11 cellular contexts compared by ENCODE assay signal in the genomic region with DNA sequence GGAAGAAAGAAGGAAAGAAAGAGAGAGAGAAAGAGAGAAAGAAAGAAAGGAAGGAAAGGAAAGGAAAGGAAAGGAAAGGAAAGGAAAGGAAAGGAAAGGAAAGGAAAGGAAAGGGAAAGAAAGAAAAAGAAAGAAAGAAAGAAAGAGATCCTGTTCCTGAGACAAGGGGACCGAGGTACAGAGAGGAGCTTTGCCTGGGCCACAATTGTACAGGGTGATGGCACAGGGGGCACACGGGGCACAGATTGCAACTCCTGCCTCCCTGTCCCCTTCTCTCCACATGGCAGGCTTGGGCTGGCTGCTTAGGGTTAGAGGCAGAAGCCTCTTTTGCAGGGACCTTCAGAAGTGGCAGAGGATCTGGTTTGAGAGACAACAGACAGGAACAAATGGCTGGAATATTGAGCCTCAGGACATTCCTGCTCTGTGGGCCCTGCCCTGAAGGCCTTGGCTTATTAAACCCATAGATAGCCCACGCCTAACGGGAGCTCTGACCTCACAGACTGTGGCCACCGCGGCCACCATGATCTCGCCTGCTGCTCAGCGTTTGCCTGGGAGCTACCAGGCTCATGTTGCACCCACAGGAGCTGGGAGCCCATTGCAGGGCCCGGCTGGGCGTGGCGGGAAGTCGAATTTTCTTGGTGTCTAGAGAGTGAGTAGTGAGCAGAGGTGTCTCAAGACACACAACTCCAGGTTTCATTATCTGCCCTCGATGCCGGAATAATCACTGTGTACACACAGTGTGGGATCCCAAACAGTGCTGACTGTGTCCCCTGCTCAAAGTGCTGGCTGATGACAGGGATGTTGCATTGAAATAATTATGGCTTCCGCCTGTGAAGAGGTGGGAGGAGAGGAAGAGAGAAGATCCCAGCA.
DNase-seq lines count a peak whose midpoint lies in the region; ATAC-seq and TF ChIP-seq lines count a peak whose summit lies in the region.
"Had no signal": no experiment of that assay in that cellular context is flagged by ENCODE, and none has a peak within 500 bp of the region (broad histone marks: within the 10 kb centered on the region; RNA-seq: fewer than 3 reads in every experiment).

No MANE protein-coding gene starts in this region.

- H3K9me3 ChIP-seq in mucosa of descending colon, result no peaks in the 10 kb centered on the region
- no peaks in the 10 kb centered on the region for H3K9me3 ChIP-seq in sigmoid colon
- H3K9me3 ChIP-seq: right atrium auricular region had no signal

- H3K4me1 ChIP-seq in mucosa of descending colon (ENCODE audit: low read depth), result peaks cover 8% of the 10 kb centered on the region
- peaks cover 0 to 36% (median 32%) of the 10 kb centered on the region in 4 donors for H3K4me1 ChIP-seq in sigmoid colon

- POLR2A ChIA-PET in WTC11 (lab: Charles Lee), result no interaction called here

- peaks cover 9% of the 10 kb centered on the region for H3K4me1 Mint-ChIP-seq in WTC11
- H3K4me1 Mint-ChIP-seq in activated T-cell treated with anti-CD3 and anti-CD28 coated beads, Interleukin-2, amount 50 U/mL, for 72 hours (ENCODE audit: low read depth), result peaks cover 30% of the 10 kb centered on the region

- H3K36me3 Mint-ChIP-seq in WTC11, result no peaks in the 10 kb centered on the region
- H3K36me3 Mint-ChIP-seq in activated T-cell treated with anti-CD3 and anti-CD28 coated beads, Interleukin-2, amount 50 U/mL, for 72 hours (ENCODE audit: insufficient read depth in 2 of 2), result no peaks in the 10 kb centered on the region
- H3K36me3 Mint-ChIP-seq: T-cell had no signal

- H3K27me3 Mint-ChIP-seq in WTC11 (ENCODE audit: low read depth), result no peaks in the 10 kb centered on the region
- H3K27me3 Mint-ChIP-seq in activated T-cell treated with anti-CD3 and anti-CD28 coated beads, Interleukin-2, amount 50 U/mL, for 72 hours (ENCODE audit: low read depth), result peaks cover 16% of the 10 kb centered on the region
- H3K27me3 Mint-ChIP-seq: T-cell had no signal

- TF ChIP-seq POLR2A in sigmoid colon (IDR thresholded peaks at IDR 0.05), result no peak

- ATAC-seq in WTC11 (no peak), mucosa of descending colon (peak; percentile 60)
- no peak for ATAC-seq in activated T-cell treated with anti-CD3 and anti-CD28 coated beads, Interleukin-2, amount 50 U/mL, for 72 hours (replicated peaks in 1 of 2)
- ATAC-seq: T-cell had no signal

- no peaks in the 10 kb centered on the region for H3K27me3 ChIP-seq in sigmoid colon
- H3K27me3 ChIP-seq: right atrium auricular region had no signal

- no peak for TF ChIP-seq EP300 in sigmoid colon (IDR thresholded peaks at IDR 0.05)

- intact Hi-C loops in mucosa of descending colon (cut with DNase I, micrococcal nuclease), result no loop called here
- intact Hi-C loops in sigmoid colon (cut with DNase I), result no loop called here

- TF ChIP-seq CTCF in WTC11 (IDR thresholded peaks at IDR 0.05), result no peak
- no peak for TF ChIP-seq CTCF in mucosa of descending colon (IDR thresholded peaks at IDR 0.05)
- TF ChIP-seq CTCF in sigmoid colon (IDR thresholded peaks at IDR 0.05), result no peak

- DNase-seq in DMS153 (lab: John Stamatoyannopoulos, UW) (peak; percentile 48), NCI-H1417 treated with DMSO at 0.1 percent for 48 hours (lab: John Stamatoyannopoulos, UW) (peak; percentile 75), WTC11 (ENCODE audit: low spot score) (no peak), mucosa of descending colon (no peak), cerebellar nuclear complex (lab: John Stamatoyannopoulos, UW) (no peak), SW 1271 (lab: John Stamatoyannopoulos, UW) (no peak), sigmoid colon (no peak)
- DNase-seq in activated T-cell treated with anti-CD3 and anti-CD28 coated beads, Interleukin-2, amount 50 U/mL, for 72 hours, result no peak
- DNase-seq: activated T-cell treated with anti-CD3 and anti-CD28 coated beads, Interleukin-2, amount 50 U/mL, for 24 hours; T-cell had no signal

- no peaks in the 10 kb centered on the region for H3K9me3 Mint-ChIP-seq in WTC11
- no peaks in the 10 kb centered on the region for H3K9me3 Mint-ChIP-seq in activated T-cell treated with anti-CD3 and anti-CD28 coated beads, Interleukin-2, amount 50 U/mL, for 72 hours
- H3K9me3 Mint-ChIP-seq: activated T-cell treated with anti-CD3 and anti-CD28 coated beads, Interleukin-2, amount 50 U/mL, for 24 hours; T-cell had no signal

- H3K4me3 Mint-ChIP-seq in WTC11, result no peak overlapping the region
- H3K4me3 Mint-ChIP-seq in activated T-cell treated with anti-CD3 and anti-CD28 coated beads, Interleukin-2, amount 50 U/mL, for 72 hours, result no peak overlapping the region

- CTCF ChIA-PET in WTC11 (lab: Charles Lee), result interaction anchor here (1.1 kb wide), 1 partner anchor 11 kb away, joined by 4 read pairs; no protein-coding TSS in a partner anchor

- H3K36me3 ChIP-seq in mucosa of descending colon (ENCODE audit: low read depth), result no peaks in the 10 kb centered on the region
- H3K36me3 ChIP-seq in sigmoid colon, result no peaks in the 10 kb centered on the region
- H3K36me3 ChIP-seq: right atrium auricular region had no signal

- WGBS in sigmoid colon, 2 donors, result 56 to 82% methylated on average over 15 of the region's 15 CpGs

- H3K4me3 ChIP-seq in mucosa of descending colon, result no peak overlapping the region
- no peak overlapping the region for H3K4me3 ChIP-seq in sigmoid colon
- H3K4me3 ChIP-seq: right atrium auricular region had no signal

- H3K27ac ChIP-seq in sigmoid colon, result peak overlapping the region in 1 of 4 donors; percentile 23

- H3K27ac Mint-ChIP-seq in WTC11, result 0 out of 2 replicates have a peak overlapping the region, but pooled peaks have one; percentile 59
- H3K27ac Mint-ChIP-seq in activated T-cell treated with anti-CD3 and anti-CD28 coated beads, Interleukin-2, amount 50 U/mL, for 72 hours, result no peak overlapping the region

TF ChIP-seq in WTC11, 78 proteins besides CTCF, POLR2A, EP300 and RAD21:
- TF ChIP-seq, protein P1, sequence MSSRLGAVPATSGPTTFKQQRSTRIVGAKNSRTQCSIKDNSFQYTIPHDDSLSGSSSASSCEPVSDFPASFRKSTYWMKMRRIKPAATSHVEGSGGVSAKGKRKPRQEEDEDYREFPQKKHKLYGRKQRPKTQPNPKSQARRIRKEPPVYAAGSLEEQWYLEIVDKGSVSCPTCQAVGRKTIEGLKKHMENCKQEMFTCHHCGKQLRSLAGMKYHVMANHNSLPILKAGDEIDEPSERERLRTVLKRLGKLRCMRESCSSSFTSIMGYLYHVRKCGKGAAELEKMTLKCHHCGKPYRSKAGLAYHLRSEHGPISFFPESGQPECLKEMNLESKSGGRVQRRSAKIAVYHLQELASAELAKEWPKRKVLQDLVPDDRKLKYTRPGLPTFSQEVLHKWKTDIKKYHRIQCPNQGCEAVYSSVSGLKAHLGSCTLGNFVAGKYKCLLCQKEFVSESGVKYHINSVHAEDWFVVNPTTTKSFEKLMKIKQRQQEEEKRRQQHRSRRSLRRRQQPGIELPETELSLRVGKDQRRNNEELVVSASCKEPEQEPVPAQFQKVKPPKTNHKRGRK (CRISPR knock-in tag; IDR thresholded peaks at IDR 0.05; ENCODE audit: borderline replicate concordance), result peak; percentile 68; the same call in 1 of the 2 replicates
- TF ChIP-seq, protein P2, sequence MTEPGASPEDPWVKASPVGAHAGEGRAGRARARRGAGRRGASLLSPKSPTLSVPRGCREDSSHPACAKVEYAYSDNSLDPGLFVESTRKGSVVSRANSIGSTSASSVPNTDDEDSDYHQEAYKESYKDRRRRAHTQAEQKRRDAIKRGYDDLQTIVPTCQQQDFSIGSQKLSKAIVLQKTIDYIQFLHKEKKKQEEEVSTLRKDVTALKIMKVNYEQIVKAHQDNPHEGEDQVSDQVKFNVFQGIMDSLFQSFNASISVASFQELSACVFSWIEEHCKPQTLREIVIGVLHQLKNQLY (CRISPR knock-in tag; IDR thresholded peaks at IDR 0.05), result no peak
- no peak for TF ChIP-seq ZNF263 (CRISPR knock-in tag; IDR thresholded peaks at IDR 0.05; ENCODE audit: low read depth)

Comparison
In these comparisons a context has a peak if more than half of its experiments do, and no peak if none do; other contexts are left out.
1. DNase-seq: peak in DMS153 (single experiment) and NCI-H1417 treated with DMSO at 0.1 percent for 48 hours (single experiment); none in WTC11 (single experiment), mucosa of descending colon (0 of 3), cerebellar nuclear complex (0 of 2), SW 1271 (0 of 2), activated T-cell treated with anti-CD3 and anti-CD28 coated beads, Interleukin-2, amount 50 U/mL, for 72 hours (0 of 2) and sigmoid colon (single experiment).